ENCODE assay signal across 7 cellular contexts in genomic region chr14:56118611-56119181, GRCh38. TPM values are rescaled to one million over a fixed set of nuclear protein-coding genes. Genes with fewer than 3 reads are reported as not detected.
A peak's percentile ranks its signal among the peaks of the same experiment; 100 is the strongest.
DNase-seq lines count a peak whose midpoint lies in the region; ATAC-seq, FAIRE-seq and TF ChIP-seq lines count a peak whose summit lies in the region.

No MANE protein-coding gene starts in this region.

- H3K4me3 ChIP-seq in endocrine pancreas (ENCODE audit: control insufficient read depth, insufficient read depth, low read length) (no peak overlapping the region), mononuclear cell (ENCODE audit: low read length) (peak overlapping the region; percentile 64), testis (peak overlapping the region; percentile 85 to 88)

- H3K9me3 ChIP-seq in endocrine pancreas (ENCODE audit: control insufficient read depth, low read length) (no peaks in the 10 kb centered on the region), mononuclear cell (ENCODE audit: low read depth, low read length) (no peaks in the 10 kb centered on the region), testis (no peaks in the 10 kb centered on the region)

- peak overlapping the region; percentile 65 for H3K9ac ChIP-seq in endocrine pancreas (ENCODE audit: control insufficient read depth, insufficient read depth, low read length)

- intact Hi-C loops in testis (cut with DNase I; ENCODE audit: low total_unique reads) = no loop called here

- peak; percentile 65 for DNase-seq in UCSD-AML1 (lab: John Stamatoyannopoulos, UW; ENCODE audit: unreplicated experiment)
- DNase-seq in testis = peak; percentile 43
- no peak for DNase-seq in HTR-8/SVneo (ENCODE audit: insufficient read length, low spot score)

- FAIRE-seq in HTR-8/SVneo (lab: Jason Lieb, UNC) = no peak

- WGBS in testis, 2 donors = 0% methylated on average over 33 of the region's 87 CpGs; no CpG with 5 or more reads in 1 of the 2 donors

- TF ChIP-seq POLR2A in testis (IDR thresholded peaks at IDR 0.05) = no peak

- H3K36me3 ChIP-seq in endocrine pancreas (ENCODE audit: control insufficient read depth, insufficient read depth, low read length) (no peaks in the 10 kb centered on the region), testis (ENCODE audit: low read depth, missing control alignments) (no peaks in the 10 kb centered on the region)

- TF ChIP-seq CTCF in testis (IDR thresholded peaks at IDR 0.05) = no peak

- ATAC-seq in GM18870 (IDR thresholded peaks at IDR 0.05; ENCODE audit: unreplicated experiment) (peak; percentile 9), HG02884 (IDR thresholded peaks at IDR 0.05; ENCODE audit: unreplicated experiment) (peak; percentile 24)

- H3K27me3 ChIP-seq in endocrine pancreas (ENCODE audit: control insufficient read depth, insufficient read depth, low read length) (no peaks in the 10 kb centered on the region), mononuclear cell (ENCODE audit: insufficient read depth, low read length) (peaks cover 4% of the 10 kb centered on the region), testis (no peaks in the 10 kb centered on the region)

- H3K27ac ChIP-seq in testis = peak overlapping the region; percentile 91 to 97

- H3K4me1 ChIP-seq in endocrine pancreas (ENCODE audit: control insufficient read depth, insufficient read depth, low read length) (peaks cover 12% of the 10 kb centered on the region), mononuclear cell (ENCODE audit: insufficient read depth, low read length) (peaks cover 52% of the 10 kb centered on the region), testis (peaks cover 22% of the 10 kb centered on the region)

RNA-seq across cellular contexts. Expression of gene PELI2, which starts 0.5 kb away (rescaled TPM):
- total RNA-seq in mononuclear cell = 31.9 TPM
- total RNA-seq in testis = 10 to 100 TPM; 27.6 to 32.5 TPM
- polyA plus RNA-seq in testis (ENCODE audit: insufficient read depth, low read depth, low replicate concordance) = 14.5 TPM
